In the genomic region with DNA sequence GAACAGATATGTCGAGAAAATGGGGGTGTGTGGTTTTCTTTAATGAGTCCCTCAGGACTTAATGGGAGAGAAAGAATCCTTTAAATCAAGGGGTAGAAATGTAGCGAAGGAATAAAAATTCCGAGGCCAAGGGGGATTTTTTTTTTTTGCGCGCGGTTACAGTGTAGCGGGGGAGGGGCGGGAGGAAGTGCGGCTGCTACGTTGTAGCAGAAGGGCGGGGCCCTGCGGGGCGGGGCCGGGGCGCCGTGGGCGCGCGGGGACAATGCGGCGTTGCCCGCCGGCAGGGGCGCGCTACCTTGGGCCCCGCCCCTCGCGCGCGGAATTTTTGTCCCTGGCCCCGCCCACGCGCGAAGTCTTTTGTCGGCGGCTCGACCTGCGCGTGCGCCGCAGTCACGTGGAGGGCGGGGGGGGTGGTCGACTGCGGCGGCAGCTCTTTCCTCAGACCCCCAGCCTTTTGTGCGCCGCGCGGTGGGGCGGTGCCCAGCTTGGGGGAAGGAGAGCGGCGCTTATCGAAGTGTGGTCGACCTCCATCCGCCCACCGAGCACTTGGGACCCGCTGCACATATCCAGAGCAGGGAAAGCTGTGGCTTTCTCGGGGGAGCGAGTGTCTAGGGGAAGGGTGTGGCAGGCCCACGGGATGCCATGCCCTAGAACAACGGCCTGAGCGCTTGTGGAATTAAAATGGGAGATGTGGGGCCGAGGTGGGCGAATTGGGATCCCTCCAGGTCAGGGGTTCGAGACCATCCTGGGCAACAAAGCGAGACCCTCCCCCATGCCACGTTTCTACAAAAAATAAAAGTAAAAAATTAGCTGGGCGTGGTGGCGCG, we compare ENCODE assay signal across 8 cellular contexts. TPM values are rescaled to one million over a fixed set of nuclear protein-coding genes. Genes with fewer than 3 reads are reported as not detected.
A peak's percentile ranks its signal among the peaks of the same experiment; 100 is the strongest.
DNase-seq lines count a peak whose midpoint lies in the region; ATAC-seq, FAIRE-seq and TF ChIP-seq lines count a peak whose summit lies in the region.

No MANE protein-coding gene starts in this region.

- peaks cover 58% of the 10 kb centered on the region for H3K36me3 ChIP-seq in WERI-Rb-1
- peaks cover 0 to 16% of the 10 kb centered on the region in 2 donors for H3K36me3 ChIP-seq in small intestine (ENCODE audit: control insufficient read depth in 2 of 2, insufficient read depth in 2 of 2, low read length in 2 of 2)

- H3K27ac ChIP-seq in WERI-Rb-1 (peak overlapping the region; percentile 98), small intestine (ENCODE audit: low read depth in 1 of 2, low read length in 1 of 2) (peak overlapping the region; percentile 88 to 97)

- peaks cover 6% of the 10 kb centered on the region for H3K9me3 ChIP-seq in WERI-Rb-1 (ENCODE audit: severe bottlenecking)
- no peaks in the 10 kb centered on the region for H3K9me3 ChIP-seq in small intestine (ENCODE audit: control insufficient read depth, low read depth)

- peak; percentile 50 for TF ChIP-seq CTCF in WERI-Rb-1 (IDR thresholded peaks at IDR 0.05; ENCODE audit: low read depth, low read length)

- H3K4me3 ChIP-seq in WERI-Rb-1 (ENCODE audit: low read depth, low read length) (peak overlapping the region; percentile 100), small intestine (ENCODE audit: low read depth in 1 of 2, low read length in 2 of 2) (peak overlapping the region; percentile 80 to 96)

- WGBS in small intestine, 3 donors = 1 to 2% (median 1%) methylated on average over 51 to 71 of the region's 71 CpGs

- DNase-seq in DMS79 treated with DMSO at 0.1 percent for 48 hours (lab: John Stamatoyannopoulos, UW) = peak; percentile 81
- peak; percentile 97 for DNase-seq in NCI-H2227 (lab: John Stamatoyannopoulos, UW; ENCODE audit: unreplicated experiment)
- peak; percentile 97 for DNase-seq in WERI-Rb-1
- peak; percentile 68 to 94 for DNase-seq in T47D (ENCODE audit: low read depth in 1 of 2, low spot score in 1 of 2)
- peak; percentile 75 for DNase-seq in iPS-NIHi7 (ENCODE audit: extremely low spot score)
- DNase-seq in small intestine = peak; percentile 87

- no peaks in the 10 kb centered on the region for H3K27me3 ChIP-seq in WERI-Rb-1 (ENCODE audit: insufficient read depth, low read depth, severe bottlenecking)
- H3K27me3 ChIP-seq in small intestine (ENCODE audit: control insufficient read depth in 2 of 2, insufficient read depth in 2 of 2, low read length in 2 of 2) = no peaks in the 10 kb centered on the region

- ATAC-seq in HG02623 (IDR thresholded peaks at IDR 0.05; ENCODE audit: unreplicated experiment) (peak; percentile 24), HG03457 (IDR thresholded peaks at IDR 0.05; ENCODE audit: unreplicated experiment) (no peak)

- no peaks in the 10 kb centered on the region for H3K4me1 ChIP-seq in small intestine (ENCODE audit: control insufficient read depth in 2 of 2, insufficient read depth in 1 of 2, low read depth in 1 of 2, low read length in 1 of 2)

- in situ Hi-C loops in T47D (cut with HindIII; ENCODE audit: low pct_unique_long_range_greater_than_20kb, low sequenced_read_pairs) = no loop called here

- FAIRE-seq in small intestine (lab: Jason Lieb, UNC) = no peak

RNA-seq across cellular contexts. Expression of a gene that starts 1.3 kb away (rescaled TPM):
- 100 to 1,000 TPM in 1 of 3 donors, 10 to 100 TPM in 2; 47.0 to 306 (median 70.5) TPM for polyA plus RNA-seq in small intestine

RNA-seq across cellular contexts. Expression of a gene that starts 4.3 kb away (rescaled TPM):
- polyA plus RNA-seq in small intestine = 10 to 100 TPM in 1 of 3 donors, 1 to 10 TPM in 2; 1.8 to 12.1 (median 3.2) TPM

RNA-seq across cellular contexts. Expression of a gene that starts 21.1 kb away (rescaled TPM):
- polyA plus RNA-seq in small intestine = 100 to 1,000 TPM; 134 to 166 (median 153) TPM

RNA-seq across cellular contexts. Expression of a gene that starts 22.9 kb away (rescaled TPM):
- polyA plus RNA-seq in small intestine = 10 to 100 TPM; 13.6 to 69.5 (median 15.7) TPM

RNA-seq across cellular contexts. Expression of a gene that starts 30.6 kb away (rescaled TPM):
- polyA plus RNA-seq in small intestine = 10 to 100 TPM in 1 of 3 donors, 1 to 10 TPM in 2; 1.1 to 14.2 (median 2.7) TPM
